Comparison of ENCODE assay signal across 9 cellular contexts in genomic region chr3:187210555-187211327, GRCh38. TPM values are rescaled to one million over a fixed set of nuclear protein-coding genes. Genes with fewer than 3 reads are reported as not detected.
DNase-seq lines count a peak whose midpoint lies in the region; ATAC-seq and TF ChIP-seq lines count a peak whose summit lies in the region.
"Had no signal": no experiment of that assay in that cellular context is flagged by ENCODE, and none has a peak within 500 bp of the region (broad histone marks: within the 10 kb centered on the region; RNA-seq: fewer than 3 reads in every experiment).

No MANE protein-coding gene starts in this region.

- 71 to 100% methylated on average over 1 to 4 of the region's 5 CpGs for WGBS in gastroesophageal sphincter (ENCODE audit: low coverage in 1 of 2), 2 donors
- 46 to 66% methylated on average over 5 of the region's 5 CpGs for whole genome bisulfite sequencing in testis, 2 donors

- TF ChIP-seq CTCF in gastroesophageal sphincter (IDR thresholded peaks at IDR 0.05) (no peak), testis (IDR thresholded peaks at IDR 0.05) (no peak), WERI-Rb-1 (IDR thresholded peaks at IDR 0.05; ENCODE audit: low read depth, low read length) (no peak)

- H3K27ac ChIP-seq in gastroesophageal sphincter (peak overlapping the region in 3 of 4 donors; percentile 2 to 72 (median 33)), testis (no peak overlapping the region), WERI-Rb-1 (no peak overlapping the region)

- H3K36me3 ChIP-seq in gastroesophageal sphincter (no peaks in the 10 kb centered on the region), testis (ENCODE audit: low read depth, missing control alignments) (no peaks in the 10 kb centered on the region), WERI-Rb-1 (no peaks in the 10 kb centered on the region), HAP-1 (replicated peaks) (no peaks in the 10 kb centered on the region)

- intact Hi-C loops in testis (cut with DNase I; ENCODE audit: low total_unique reads) = no loop called here

- peaks cover 15 to 54% (median 28%) of the 10 kb centered on the region in 3 donors for H3K4me1 ChIP-seq in gastroesophageal sphincter
- peaks cover 13% of the 10 kb centered on the region for H3K4me1 ChIP-seq in testis
- no peaks in the 10 kb centered on the region for H3K4me1 ChIP-seq in HAP-1

- no peak for TF ChIP-seq EP300 in gastroesophageal sphincter (IDR thresholded peaks at IDR 0.05)

- TF ChIP-seq POLR2A in gastroesophageal sphincter (IDR thresholded peaks at IDR 0.05) (no peak), testis (IDR thresholded peaks at IDR 0.05) (no peak)

- ATAC-seq in GM19395 (IDR thresholded peaks at IDR 0.05; ENCODE audit: unreplicated experiment) = peak; percentile 88
- peak; percentile 92 for ATAC-seq in HG03558 (IDR thresholded peaks at IDR 0.05; ENCODE audit: extremely low read depth, unreplicated experiment)
- ATAC-seq in gastroesophageal sphincter = peak; percentile 75

- DNase-seq in testis = peak; percentile 37
- DNase-seq in NCI-H1105 (lab: John Stamatoyannopoulos, UW) = no peak
- DNase-seq in WERI-Rb-1 = no peak
- no peak for DNase-seq in activated T-cell treated with anti-CD3 and anti-CD28 coated beads, Interleukin-2, amount 50 U/mL, for 1 hour
- no peak for DNase-seq in HAP-1 (ENCODE audit: low spot score in 2 of 2)

- no peaks in the 10 kb centered on the region for H3K27me3 ChIP-seq in gastroesophageal sphincter
- H3K27me3 ChIP-seq in testis = no peaks in the 10 kb centered on the region
- peaks cover 3% of the 10 kb centered on the region for H3K27me3 ChIP-seq in WERI-Rb-1 (ENCODE audit: insufficient read depth, low read depth, severe bottlenecking)
- H3K27me3 ChIP-seq in HAP-1 (ENCODE audit: low read depth) = no peaks in the 10 kb centered on the region

- in situ Hi-C loops in HAP-1 (cut with MboI; ENCODE audit: low sequenced_read_pairs) = no loop called here

- H3K4me3 ChIP-seq in gastroesophageal sphincter (no peak overlapping the region), testis (no peak overlapping the region), WERI-Rb-1 (ENCODE audit: low read depth, low read length) (no peak overlapping the region), HAP-1 (no peak overlapping the region)

- H3K9me3 ChIP-seq in gastroesophageal sphincter (no peaks in the 10 kb centered on the region), testis (no peaks in the 10 kb centered on the region), WERI-Rb-1 (ENCODE audit: severe bottlenecking) (peaks cover 5% of the 10 kb centered on the region), HAP-1 (peaks cover 10% of the 10 kb centered on the region)

RNA-seq across cellular contexts. Expression of gene RTP1, which starts 13.5 kb away (rescaled TPM):
- not detected for total RNA-seq in gastroesophageal sphincter
- total RNA-seq in testis = under 1 TPM; 0.93 to 0.94 TPM
- 0.59 TPM for polyA plus RNA-seq in testis (ENCODE audit: insufficient read depth, low read depth, low replicate concordance)
- total RNA-seq: mononuclear cell had no signal

Comparison
In these comparisons a context has a peak if more than half of its experiments do, and no peak if none do; other contexts are left out.
1. H3K27ac ChIP-seq: peak in gastroesophageal sphincter (3 of 4); none in testis (0 of 2) and WERI-Rb-1 (single experiment).
2. Peak in every context shown above with its lines, with median percentiles within 50 percentile points of each other: ATAC-seq.